Comparison of ENCODE assay signal across 8 cellular contexts in genomic region chr1:213051881-213052202, GRCh38. TPM values are rescaled to one million over a fixed set of nuclear protein-coding genes. Genes with fewer than 3 reads are reported as not detected.
DNase-seq lines count a peak whose midpoint lies in the region; ATAC-seq and TF ChIP-seq lines count a peak whose summit lies in the region.

No MANE protein-coding gene starts in this region.

- no peak for ATAC-seq in central memory CD8-positive, alpha-beta T cell (replicated peaks; ENCODE audit: extremely low read depth, poor library complexity, severe bottlenecking)
- no peak for ATAC-seq in naive thymus-derived CD8-positive, alpha-beta T cell
- no peak for ATAC-seq in HG03457 (IDR thresholded peaks at IDR 0.05; ENCODE audit: unreplicated experiment)
- ATAC-seq in left colon: no peak

- H3K4me1 Mint-ChIP-seq in central memory CD8-positive, alpha-beta T cell: peaks cover 34% of the 10 kb centered on the region
- H3K4me1 Mint-ChIP-seq in naive thymus-derived CD8-positive, alpha-beta T cell: peaks cover 15 to 49% (median 39%) of the 10 kb centered on the region in 4 donors

- H3K9me3 Mint-ChIP-seq in central memory CD8-positive, alpha-beta T cell: peaks cover 7% of the 10 kb centered on the region
- peaks cover 0 to 20% (median 3%) of the 10 kb centered on the region in 9 donors for H3K9me3 Mint-ChIP-seq in naive thymus-derived CD8-positive, alpha-beta T cell

- H3K4me3 ChIP-seq in AG09309 (ENCODE audit: control insufficient read depth, low read depth, low read length): peak overlapping the region; percentile 100
- H3K4me3 ChIP-seq in HUES6 (ENCODE audit: low read depth, low read length): peak overlapping the region; percentile 89

- no peak for TF ChIP-seq CTCF in AG09309 (IDR thresholded peaks at IDR 0.05; ENCODE audit: control insufficient read depth, insufficient read depth, low read depth, low read length, missing control alignments)

- H3K9me3 ChIP-seq in HUES6 (ENCODE audit: control insufficient read depth, insufficient read depth, low read depth, low read length): no peaks in the 10 kb centered on the region

- DNase-seq in AG09309 (ENCODE audit: low read depth): no peak
- DNase-seq in central memory CD8-positive, alpha-beta T cell (ENCODE audit: low spot score in 2 of 2): no peak
- no peak for DNase-seq in naive thymus-derived CD8-positive, alpha-beta T cell
- no peak for DNase-seq in posterior vena cava (ENCODE audit: low spot score)
- no peak for DNase-seq in left colon
- DNase-seq in stimulated activated naive CD4-positive, alpha-beta T cell (lab: John Stamatoyannopoulos, UW): no peak

- peaks cover 14% of the 10 kb centered on the region for H3K4me1 ChIP-seq in HUES6 (ENCODE audit: control insufficient read depth, insufficient read depth, low read length)

- no peaks in the 10 kb centered on the region for H3K36me3 ChIP-seq in HUES6 (ENCODE audit: control insufficient read depth, insufficient read depth, low read length)

- intact Hi-C loops in posterior vena cava (cut with DNase I) (no loop called here), left colon (cut with DNase I, micrococcal nuclease) (no loop called here)

- H3K4me3 Mint-ChIP-seq in central memory CD8-positive, alpha-beta T cell: peak overlapping the region; percentile 82
- H3K4me3 Mint-ChIP-seq in naive thymus-derived CD8-positive, alpha-beta T cell: peak overlapping the region; percentile 88 to 100 (median 96)

- H3K27ac ChIP-seq in HUES6 (ENCODE audit: low read depth, low read length): no peak overlapping the region

- POLR2A ChIA-PET in naive thymus-derived CD8-positive, alpha-beta T cell (lab: Charles Lee): no interaction called here

- no peaks in the 10 kb centered on the region for H3K27me3 ChIP-seq in HUES6 (ENCODE audit: control insufficient read depth, insufficient read depth, low read length)

- H3K27me3 Mint-ChIP-seq in central memory CD8-positive, alpha-beta T cell: peaks cover 27% of the 10 kb centered on the region
- peaks cover 8 to 27% (median 14%) of the 10 kb centered on the region in 5 donors for H3K27me3 Mint-ChIP-seq in naive thymus-derived CD8-positive, alpha-beta T cell

- peaks cover 13% of the 10 kb centered on the region for H3K36me3 Mint-ChIP-seq in central memory CD8-positive, alpha-beta T cell (ENCODE audit: insufficient read depth)
- peaks cover 0 to 22% (median 6%) of the 10 kb centered on the region in 3 donors for H3K36me3 Mint-ChIP-seq in naive thymus-derived CD8-positive, alpha-beta T cell

- H3K9ac ChIP-seq in HUES6 (ENCODE audit: low read length): peak overlapping the region; percentile 73

- H3K27ac Mint-ChIP-seq in central memory CD8-positive, alpha-beta T cell (ENCODE audit: low read depth): no peak overlapping the region
- H3K27ac Mint-ChIP-seq in naive thymus-derived CD8-positive, alpha-beta T cell: peak overlapping the region in 7 of 10 donors; percentile 74 to 93 (median 91)

RNA-seq across cellular contexts. Expression of gene RPS6KC1, which starts 0.8 kb away (rescaled TPM):
- 10 to 100 TPM; 12.0 to 15.6 TPM for total RNA-seq in naive thymus-derived CD8-positive, alpha-beta T cell
- polyA plus RNA-seq in naive thymus-derived CD8-positive, alpha-beta T cell: 1 to 10 TPM; 5.1 to 5.9 (median 5.6) TPM
- 10 to 100 TPM; 20.2 to 23.5 TPM for total RNA-seq in posterior vena cava
- total RNA-seq in left colon: 10 to 100 TPM in 1 of 2 donors, 1 to 10 TPM in 1; 9.4 to 11.2 TPM

RNA-seq across cellular contexts. Expression of gene ANGEL2, which starts 36.2 kb away (rescaled TPM):
- total RNA-seq in naive thymus-derived CD8-positive, alpha-beta T cell: 10 to 100 TPM; 94.8 to 98.5 TPM
- polyA plus RNA-seq in naive thymus-derived CD8-positive, alpha-beta T cell: 10 to 100 TPM; 18.5 to 28.1 (median 25.2) TPM
- total RNA-seq in posterior vena cava (10 to 100 TPM; 29.7 to 31.1 TPM), left colon (10 to 100 TPM; 22.3 to 24.4 TPM)
